Comparison of ENCODE assay signal across 18 cellular contexts in the genomic region with DNA sequence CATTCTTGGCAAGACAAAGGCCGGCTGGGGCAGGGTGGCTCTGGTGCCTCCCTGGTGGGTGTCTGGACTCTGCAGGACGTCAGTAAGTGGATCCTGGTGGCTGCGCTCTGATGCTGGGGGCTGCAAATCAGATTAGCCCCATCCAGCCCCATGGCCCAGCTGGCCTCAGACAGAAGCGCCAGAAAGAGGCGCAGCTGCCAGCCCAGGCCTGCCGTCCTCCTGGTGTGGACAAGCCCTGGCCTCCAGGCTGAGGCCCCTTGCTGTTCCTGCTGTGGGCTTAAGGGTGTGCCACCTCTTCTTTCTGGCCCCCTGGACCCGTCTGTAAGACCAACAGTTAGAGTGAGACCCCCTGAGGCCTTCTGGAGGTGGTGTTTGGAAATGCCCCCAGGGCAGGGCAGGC. TPM values are rescaled to one million over a fixed set of nuclear protein-coding genes. Genes with fewer than 3 reads are reported as not detected.
"Had no signal": no experiment of that assay in that cellular context is flagged by ENCODE, and none has a peak within 500 bp of the region (broad histone marks: within the 10 kb centered on the region; RNA-seq: fewer than 3 reads in every experiment).

No MANE protein-coding gene starts in this region.

- DNase-seq: activated CD4-positive, alpha-beta memory T cell treated with anti-CD3 and anti-CD28 coated beads, Interleukin-2, amount 10 ng/mL, durations not matched to agents 7 days and 5 days; activated CD4-positive, alpha-beta T cell treated with anti-CD3 and anti-CD28 coated beads for 48 hours; activated CD4-positive, CD25-positive, alpha-beta regulatory T cell; activated CD8-positive, alpha-beta memory T cell treated with anti-CD3 and anti-CD28 coated beads, Interleukin-2, amount 10 ng/mL, durations not matched to agents 7 days and 5 days; activated naive CD4-positive, alpha-beta T cell treated with Interleukin-2 at 50 U/mL for 16 hours; activated naive CD8-positive, alpha-beta T cell treated with anti-CD3 and anti-CD28 coated beads, Interleukin-2, amount 10 ng/mL, durations not matched to agents 7 days and 5 days; amygdala; dermis blood vessel endothelial cell; effector memory CD8-positive, alpha-beta T cell; esophagus squamous epithelium; ovary; stimulated activated CD4-positive, alpha-beta T cell treated with anti-CD3 and anti-CD28 coated beads, Interleukin-4, amount 100 ng/mL, for 4 hours; stimulated activated naive CD4-positive, alpha-beta T cell; tibial artery had no signal

- H3K4me3 ChIP-seq: cardiac muscle cell, esophagus squamous epithelium, heart right ventricle, left lung, ovary, tibial artery had no signal

- H3K27ac Mint-ChIP-seq: activated CD8-positive, alpha-beta memory T cell treated with anti-CD3 and anti-CD28 coated beads, Interleukin-2, amount 10 ng/mL, durations not matched to agents 7 days and 5 days had no signal

- H3K27me3 ChIP-seq: ovary, tibial artery had no signal

- H3K4me3 Mint-ChIP-seq: activated CD4-positive, alpha-beta memory T cell treated with anti-CD3 and anti-CD28 coated beads, Interleukin-2, amount 10 ng/mL, durations not matched to agents 7 days and 5 days; activated CD8-positive, alpha-beta memory T cell treated with anti-CD3 and anti-CD28 coated beads, Interleukin-2, amount 10 ng/mL, durations not matched to agents 7 days and 5 days had no signal

- ATAC-seq: activated CD8-positive, alpha-beta memory T cell treated with anti-CD3 and anti-CD28 coated beads, Interleukin-2, amount 10 ng/mL, durations not matched to agents 7 days and 5 days; effector memory CD8-positive, alpha-beta T cell; heart right ventricle; left lung; sciatic nerve had no signal

- H3K9me3 Mint-ChIP-seq: activated CD4-positive, alpha-beta memory T cell treated with anti-CD3 and anti-CD28 coated beads, Interleukin-2, amount 10 ng/mL, durations not matched to agents 7 days and 5 days; activated naive CD8-positive, alpha-beta T cell treated with anti-CD3 and anti-CD28 coated beads, Interleukin-2, amount 10 ng/mL, durations not matched to agents 7 days and 5 days; effector memory CD8-positive, alpha-beta T cell had no signal

- H3K36me3 Mint-ChIP-seq: activated CD8-positive, alpha-beta memory T cell treated with anti-CD3 and anti-CD28 coated beads, Interleukin-2, amount 10 ng/mL, durations not matched to agents 7 days and 5 days; activated naive CD8-positive, alpha-beta T cell treated with anti-CD3 and anti-CD28 coated beads, Interleukin-2, amount 10 ng/mL, durations not matched to agents 7 days and 5 days had no signal

- H3K9me3 ChIP-seq: esophagus squamous epithelium, heart right ventricle, left lung, ovary, tibial artery had no signal

- H3K27ac ChIP-seq: cardiac muscle cell, esophagus squamous epithelium, heart right ventricle, left lung, ovary, tibial artery had no signal

- H3K36me3 ChIP-seq: cardiac muscle cell, esophagus squamous epithelium, heart right ventricle, left lung, ovary, tibial artery had no signal

- H3K27me3 Mint-ChIP-seq: activated naive CD8-positive, alpha-beta T cell treated with anti-CD3 and anti-CD28 coated beads, Interleukin-2, amount 10 ng/mL, durations not matched to agents 7 days and 5 days; effector memory CD8-positive, alpha-beta T cell had no signal

RNA-seq across cellular contexts. Expression of gene GRIFIN, which starts 37.5 kb away (rescaled TPM):
- polyA plus RNA-seq: cardiac muscle cell, heart right ventricle, ovary had no signal
